6 cellular contexts compared by ENCODE assay signal in genomic region chr1:52749496-52749895, GRCh38. TPM values are rescaled to one million over a fixed set of nuclear protein-coding genes. Genes with fewer than 3 reads are reported as not detected.
DNase-seq lines count a peak whose midpoint lies in the region; ATAC-seq, FAIRE-seq and TF ChIP-seq lines count a peak whose summit lies in the region.
"Not testable (repeated sequence)": the region's sequence is repeated elsewhere in the genome, so short reads cannot be mapped to it uniquely, and the experiment has no call there.

No MANE protein-coding gene starts in this region.

- not testable (repeated sequence) for H3K4me3 Mint-ChIP-seq in Caco-2 (ENCODE audit: unreplicated experiment); mesothelial cell of epicardium

- not testable (repeated sequence) for H3K9me3 Mint-ChIP-seq in Caco-2 (ENCODE audit: unreplicated experiment); mesothelial cell of epicardium

- DNase-seq in Caco-2; RCC 7860 (ENCODE audit: low spot score); mesothelial cell of epicardium (ENCODE audit: low spot score in 2 of 2, unreplicated experiment in 2 of 2); gastrocnemius medialis: not testable (repeated sequence)
- DNase-seq in kidney tubule cell (ENCODE audit: low spot score): peak; percentile 31

- H3K36me3 ChIP-seq in BLaER1; Caco-2 (ENCODE audit: control insufficient read depth, insufficient read depth, low read length); gastrocnemius medialis: not testable (repeated sequence)

- not testable (repeated sequence) for BruUV-seq in Caco-2 (replicated peaks; lab: Mats Ljungman, UMichigan)

- not testable (repeated sequence) for H3K4me3 ChIP-seq in BLaER1; Caco-2 (ENCODE audit: low read depth, low read length); gastrocnemius medialis

- CTCF ChIA-PET in Caco-2 (lab: Charles Lee): not testable (repeated sequence)

- in situ Hi-C loops in gastrocnemius medialis (cut with MboI; ENCODE audit: low sequenced_read_pairs in 4 of 4): not testable (repeated sequence)

- H3K4me1 Mint-ChIP-seq in Caco-2 (ENCODE audit: low read depth, unreplicated experiment) (peaks cover 13% of the 10 kb centered on the region), mesothelial cell of epicardium (peaks cover 34% of the 10 kb centered on the region)

- H3K27me3 ChIP-seq in BLaER1; Caco-2 (replicated peaks; ENCODE audit: control insufficient read depth, insufficient read depth, low read length); gastrocnemius medialis: not testable (repeated sequence)

- not testable (repeated sequence) for ATAC-seq in gastrocnemius medialis

- H3K27ac Mint-ChIP-seq in Caco-2 (ENCODE audit: unreplicated experiment): peak overlapping the region; percentile 48
- peak overlapping the region; percentile 63 for H3K27ac Mint-ChIP-seq in mesothelial cell of epicardium

- peak; percentile 8 for FAIRE-seq in RCC 7860 (lab: Jason Lieb, UNC)

- POLR2A ChIA-PET in Caco-2 (lab: Charles Lee): not testable (repeated sequence)

- H3K4me1 ChIP-seq in BLaER1: peaks cover 39% of the 10 kb centered on the region
- peaks cover 15% of the 10 kb centered on the region; the same call in 1 of the 2 replicates for H3K4me1 ChIP-seq in Caco-2
- peaks cover 50 to 68% of the 10 kb centered on the region in 2 donors for H3K4me1 ChIP-seq in gastrocnemius medialis

- not testable (repeated sequence) for TF ChIP-seq POLR2A in gastrocnemius medialis (IDR thresholded peaks at IDR 0.05)

- H3K27ac ChIP-seq in BLaER1 (peak overlapping the region; percentile 21), gastrocnemius medialis (peak overlapping the region; percentile 18 to 59 (median 43))

- not testable (repeated sequence) for H3K27me3 Mint-ChIP-seq in Caco-2 (ENCODE audit: insufficient read depth, unreplicated experiment); mesothelial cell of epicardium (ENCODE audit: low read depth)

- H3K4me2 ChIP-seq in BLaER1: peak overlapping the region; percentile 75

- peaks cover 69% of the 10 kb centered on the region for H4K20me1 ChIP-seq in BLaER1

- TF ChIP-seq CTCF in Caco-2 (IDR thresholded peaks at IDR 0.05; ENCODE audit: insufficient read depth in 1 of 2, low read depth in 1 of 2, low read length in 1 of 2, severe bottlenecking in 1 of 2, unreplicated experiment in 1 of 2); mesothelial cell of epicardium (IDR thresholded peaks at IDR 0.05; ENCODE audit: unreplicated experiment); gastrocnemius medialis (IDR thresholded peaks at IDR 0.05 in 4 of 5, conservative IDR thresholded peaks at IDR 0.05 in 1 of 5): not testable (repeated sequence)

- intact Hi-C loops in Caco-2 (cut with micrococcal nuclease; ENCODE audit: unreplicated experiment): loop anchor here (2.0 kb wide), 1 partner anchor 49 kb away; no protein-coding TSS in a partner anchor
- intact Hi-C loops in gastrocnemius medialis (cut with DNase I; ENCODE audit: low total_unique reads): loop anchor here (10.0 kb wide), 1 partner anchor 85 kb away; no protein-coding TSS in a partner anchor

- not testable (repeated sequence) for H3K36me3 Mint-ChIP-seq in Caco-2 (ENCODE audit: insufficient read depth, unreplicated experiment); mesothelial cell of epicardium

- not testable (repeated sequence) for H3K9ac ChIP-seq in BLaER1

- not testable (repeated sequence) for H3K9me3 ChIP-seq in BLaER1, Caco-2, gastrocnemius medialis

RNA-seq across cellular contexts. Expression of gene ZYG11B, which starts 23.2 kb away (rescaled TPM):
- total RNA-seq in Caco-2 (2022) (15.8 and 17.1 TPM in 2 replicates), mesothelial cell of epicardium (31.9 to 32.5 TPM (median 32.5 TPM) in 3 replicates), gastrocnemius medialis (100 to 1,000 TPM; 136 to 248 (median 194) TPM)

RNA-seq across cellular contexts. Expression of gene COA7, which starts 51.3 kb away (rescaled TPM):
- 38.4 and 40.2 TPM in 2 replicates for total RNA-seq in Caco-2 (2022)
- total RNA-seq in mesothelial cell of epicardium: 21.5 to 23.5 TPM (median 21.7 TPM) in 3 replicates
- total RNA-seq in gastrocnemius medialis: 10 to 100 TPM; 18.7 to 22.3 (median 20.1) TPM
